In genomic region chr17:31479009-31479408, GRCh38 we compare ENCODE assay signal across 28 cellular contexts.
"Had no signal": no experiment of that assay in that cellular context is flagged by ENCODE, and none has a peak within 500 bp of the region (broad histone marks: within the 10 kb centered on the region; RNA-seq: fewer than 3 reads in every experiment).

No MANE protein-coding gene starts in this region.

- ATAC-seq: naive thymus-derived CD8-positive, alpha-beta T cell; natural killer cell treated with Interleukin-12 subunit alpha and Interleukin-12 subunit beta and Interleukin-15 and Interleukin-18, amount 100 ng/mL, for 72 hours; psoas muscle; right cardiac atrium; right lobe of liver; stimulated activated effector memory CD8-positive, alpha-beta T cell treated with anti-CD3 and anti-CD28 coated beads, Interleukin-12 subunit alpha, Interleukin-12 subunit beta, amount 100 ng/mL, for 72 hours; stimulated activated naive B cell treated with anti-CD40 and anti-IgM and Interleukin-4, amounts not matched to agents 10 μg/mL and 1 μg/mL and 100 μg/mL, for 72 hours; upper lobe of right lung had no signal

- H3K36me3 Mint-ChIP-seq: naive thymus-derived CD8-positive, alpha-beta T cell; natural killer cell treated with Interleukin-12 subunit alpha and Interleukin-12 subunit beta and Interleukin-15 and Interleukin-18, amount 100 ng/mL, for 72 hours; stimulated activated effector memory CD8-positive, alpha-beta T cell treated with anti-CD3 and anti-CD28 coated beads, Interleukin-12 subunit alpha, Interleukin-12 subunit beta, amount 100 ng/mL, for 72 hours; stimulated activated naive B cell treated with anti-CD40 and anti-IgM and Interleukin-4, amounts not matched to agents 10 μg/mL and 1 μg/mL and 100 μg/mL, for 72 hours; type B pancreatic cell had no signal

- H3K4me3 ChIP-seq: psoas muscle, right lobe of liver, sigmoid colon, stomach, testis, tibial artery, transverse colon, upper lobe of right lung, uterus had no signal

- H3K27me3 Mint-ChIP-seq: natural killer cell treated with Interleukin-12 subunit alpha and Interleukin-12 subunit beta and Interleukin-15 and Interleukin-18, amount 100 ng/mL, for 72 hours; progenitor cell of endocrine pancreas; stimulated activated naive CD8-positive, alpha-beta T cell treated with anti-CD3 and anti-CD28 coated beads, Interleukin-15, Interleukin-2, amounts not matched to agents 100 ng/mL and 50 ng/mL, for 24 hours had no signal

- H3K36me3 ChIP-seq: neutrophil, right lobe of liver, sigmoid colon, stomach, tibial artery, transverse colon, upper lobe of right lung, uterus had no signal

- H3K4me3 Mint-ChIP-seq: naive thymus-derived CD8-positive, alpha-beta T cell; natural killer cell treated with Interleukin-12 subunit alpha and Interleukin-12 subunit beta and Interleukin-15 and Interleukin-18, amount 100 ng/mL, for 72 hours; nephron progenitor cell; neural crest cell; stimulated activated effector memory CD8-positive, alpha-beta T cell treated with anti-CD3 and anti-CD28 coated beads, Interleukin-12 subunit alpha, Interleukin-12 subunit beta, amount 100 ng/mL, for 72 hours; stimulated activated naive B cell treated with anti-CD40 and anti-IgM and Interleukin-4, amounts not matched to agents 10 μg/mL and 1 μg/mL and 100 μg/mL, for 72 hours; stimulated activated naive CD8-positive, alpha-beta T cell treated with anti-CD3 and anti-CD28 coated beads, Interleukin-15, Interleukin-2, amounts not matched to agents 100 ng/mL and 50 ng/mL, for 24 hours; type B pancreatic cell had no signal

- H3K27ac ChIP-seq: neutrophil, parathyroid adenoma, psoas muscle, right lobe of liver, sigmoid colon, stomach, testis, tibial artery, transverse colon, upper lobe of right lung, uterus had no signal

- H3K4me1 ChIP-seq: psoas muscle, sigmoid colon, testis, tibial artery, transverse colon, upper lobe of right lung, uterus had no signal

- DNase-seq: naive thymus-derived CD8-positive, alpha-beta T cell; nephron progenitor cell; nucleus accumbens; psoas muscle; right cardiac atrium; right lobe of liver; sigmoid colon; small intestine; stimulated activated CD4-positive, alpha-beta T cell treated with anti-CD3 and anti-CD28 coated beads, Interleukin-15, amount 100 ng/mL, for 24 hours; stimulated activated CD4-positive, alpha-beta T cell treated with anti-CD3 and anti-CD28 coated beads, Interleukin-2, amount 100 ng/mL, for 24 hours; stimulated activated CD4-positive, alpha-beta T cell treated with anti-CD3 and anti-CD28 coated beads, Interleukin-2, amount 100 ng/mL, for 48 hours; stimulated activated CD4-positive, alpha-beta T cell treated with anti-CD3 and anti-CD28 coated beads, Interleukin-4, amount 100 ng/mL, for 24 hours; stimulated activated naive B cell treated with anti-CD40 and anti-IgM and Interleukin-4, amounts not matched to agents 10 μg/mL and 1 μg/mL and 100 μg/mL, for 72 hours; stimulated activated naive CD4-positive, alpha-beta T cell treated with Interleukin-2 at 50 U/mL for 16 hours; stomach; testis; tibial artery; transverse colon; upper lobe of right lung; uterus had no signal

- H3K9me3 Mint-ChIP-seq: naive thymus-derived CD8-positive, alpha-beta T cell; natural killer cell treated with Interleukin-12 subunit alpha and Interleukin-12 subunit beta and Interleukin-15 and Interleukin-18, amount 100 ng/mL, for 72 hours; nephron progenitor cell; neural crest cell; stimulated activated effector memory CD8-positive, alpha-beta T cell treated with anti-CD3 and anti-CD28 coated beads, Interleukin-12 subunit alpha, Interleukin-12 subunit beta, amount 100 ng/mL, for 72 hours; stimulated activated naive B cell treated with anti-CD40 and anti-IgM and Interleukin-4, amounts not matched to agents 10 μg/mL and 1 μg/mL and 100 μg/mL, for 72 hours; stimulated activated naive CD8-positive, alpha-beta T cell treated with anti-CD3 and anti-CD28 coated beads, Interleukin-15, Interleukin-2, amounts not matched to agents 100 ng/mL and 50 ng/mL, for 24 hours; type B pancreatic cell had no signal

- H3K27ac Mint-ChIP-seq: naive thymus-derived CD8-positive, alpha-beta T cell; natural killer cell treated with Interleukin-12 subunit alpha and Interleukin-12 subunit beta and Interleukin-15 and Interleukin-18, amount 100 ng/mL, for 72 hours; stimulated activated effector memory CD8-positive, alpha-beta T cell treated with anti-CD3 and anti-CD28 coated beads, Interleukin-12 subunit alpha, Interleukin-12 subunit beta, amount 100 ng/mL, for 72 hours; stimulated activated naive B cell treated with anti-CD40 and anti-IgM and Interleukin-4, amounts not matched to agents 10 μg/mL and 1 μg/mL and 100 μg/mL, for 72 hours; stimulated activated naive CD8-positive, alpha-beta T cell treated with anti-CD3 and anti-CD28 coated beads, Interleukin-15, Interleukin-2, amounts not matched to agents 100 ng/mL and 50 ng/mL, for 24 hours; type B pancreatic cell had no signal

- H3K4me1 Mint-ChIP-seq: naive thymus-derived CD8-positive, alpha-beta T cell had no signal

- H3K27me3 ChIP-seq: right lobe of liver, testis, upper lobe of right lung, uterus had no signal

- H3K9me3 ChIP-seq: neutrophil, psoas muscle, right lobe of liver, sigmoid colon, stomach, testis, tibial artery, transverse colon, upper lobe of right lung, uterus had no signal
